Comparison of ENCODE assay signal across 25 cellular contexts in genomic region chr9:73042155-73042554, GRCh38.
A peak's percentile ranks its signal among the peaks of the same experiment; 100 is the strongest.
DNase-seq lines count a peak whose midpoint lies in the region; ATAC-seq and TF ChIP-seq lines count a peak whose summit lies in the region.
"Had no signal": no experiment of that assay in that cellular context is flagged by ENCODE, and none has a peak within 500 bp of the region (broad histone marks: within the 10 kb centered on the region; RNA-seq: fewer than 3 reads in every experiment).

No MANE protein-coding gene starts in this region.

- no peak overlapping the region for H2BK12ac ChIP-seq in trophoblast cell (ENCODE audit: low read length)

- H3K9ac ChIP-seq in trophoblast cell (ENCODE audit: low read length) (no peak overlapping the region), neural progenitor cell (no peak overlapping the region)

- CTCF ChIA-PET in CD4-positive, alpha-beta T cell (lab: Charles Lee), result interaction anchor here (0.7 kb wide), 1 partner anchor 994 kb away, joined by 4 read pairs; no protein-coding TSS in a partner anchor

- no peak overlapping the region for H4K12ac ChIP-seq in trophoblast cell (ENCODE audit: low read depth, low read length)

- H3K9me3 Mint-ChIP-seq in neural progenitor cell, result no peaks in the 10 kb centered on the region
- H3K9me3 Mint-ChIP-seq in CD4-positive, alpha-beta T cell, result no peaks in the 10 kb centered on the region
- H3K9me3 Mint-ChIP-seq: activated CD4-positive, alpha-beta memory T cell treated with anti-CD3 and anti-CD28 coated beads, Interleukin-2, amount 10 ng/mL, durations not matched to agents 7 days and 5 days; activated naive CD4-positive, alpha-beta T cell treated with anti-CD3 and anti-CD28 coated beads, Interleukin-2, amount 50 U/mL, for 24 hours; H9 had no signal

- WGBS in trophoblast cell (ENCODE audit: extremely low coverage, insufficient coverage, insufficient read length), result no CpG with 5 or more reads among the region's 1 CpG

- ATAC-seq in CD4-positive, alpha-beta T cell (ENCODE audit: poor library complexity), result no peak
- ATAC-seq: mucosa of descending colon, T-helper 17 cell had no signal

- H3K4me3 ChIP-seq in trophoblast cell (ENCODE audit: low read depth, low read length) (no peak overlapping the region), neural progenitor cell (no peak overlapping the region)
- H3K4me3 ChIP-seq: mucosa of descending colon, tibial nerve had no signal

- H3K79me2 ChIP-seq in trophoblast cell (ENCODE audit: control insufficient read depth, insufficient read depth, low read length, poor library complexity) (no peaks in the 10 kb centered on the region), neural progenitor cell (ENCODE audit: low read depth) (no peaks in the 10 kb centered on the region)

- H3K27me3 ChIP-seq in trophoblast cell (ENCODE audit: insufficient read depth, low read length) (no peaks in the 10 kb centered on the region), neural progenitor cell (no peaks in the 10 kb centered on the region)
- H3K27me3 ChIP-seq in CD4-positive, alpha-beta T cell (ENCODE audit: control insufficient read depth, insufficient read depth, low read length), result no peaks in the 10 kb centered on the region
- H3K27me3 ChIP-seq: neutrophil, tibial nerve had no signal

- H3K79me1 ChIP-seq in trophoblast cell (ENCODE audit: low read length), result no peaks in the 10 kb centered on the region

- no peaks in the 10 kb centered on the region for H3F3A ChIP-seq in neural progenitor cell (ENCODE audit: low read depth)

- H2BK5ac ChIP-seq in trophoblast cell (ENCODE audit: low read depth, low read length, poor library complexity), result no peak overlapping the region

- no peak overlapping the region for H2AK5ac ChIP-seq in trophoblast cell (ENCODE audit: low read length)

- no peak overlapping the region for H3K27ac Mint-ChIP-seq in neural progenitor cell
- no peak overlapping the region for H3K27ac Mint-ChIP-seq in CD4-positive, alpha-beta T cell
- H3K27ac Mint-ChIP-seq: activated CD4-positive, alpha-beta memory T cell treated with anti-CD3 and anti-CD28 coated beads, Interleukin-2, amount 10 ng/mL, durations not matched to agents 7 days and 5 days; activated naive CD4-positive, alpha-beta T cell treated with anti-CD3 and anti-CD28 coated beads, Interleukin-2, amount 50 U/mL, for 24 hours; T-helper 17 cell had no signal

- no peak overlapping the region for H4K91ac ChIP-seq in trophoblast cell (ENCODE audit: low read depth, low read length)

- H3K4me1 Mint-ChIP-seq in neural progenitor cell, result peaks cover 27% of the 10 kb centered on the region
- H3K4me1 Mint-ChIP-seq in CD4-positive, alpha-beta T cell (ENCODE audit: low read depth), result no peaks in the 10 kb centered on the region
- H3K4me1 Mint-ChIP-seq: activated CD4-positive, alpha-beta memory T cell treated with anti-CD3 and anti-CD28 coated beads, Interleukin-2, amount 10 ng/mL, durations not matched to agents 7 days and 5 days; activated naive CD4-positive, alpha-beta T cell treated with anti-CD3 and anti-CD28 coated beads, Interleukin-2, amount 50 U/mL, for 24 hours; T-helper 17 cell had no signal

- intact Hi-C loops in CD4-positive, alpha-beta T cell (cut with DNase I, micrococcal nuclease), result no loop called here

- no peak overlapping the region for H3K4me2 ChIP-seq in trophoblast cell (ENCODE audit: low read length)
- H3K4me2 ChIP-seq in neural progenitor cell, result no peak overlapping the region

- DNase-seq in COLO829 (ENCODE audit: low spot score) (peak; percentile 92), RPMI7951 (ENCODE audit: low read depth) (peak; percentile 25), fibroblast of peridontal ligament (ENCODE audit: extremely low read depth) (peak; percentile 18), myocyte (ENCODE audit: low read depth) (peak; percentile 58), trophoblast cell (no peak), neural progenitor cell (ENCODE audit: low spot score) (no peak), NCI-H1092 (lab: John Stamatoyannopoulos, UW) (no peak)
- no peak for DNase-seq in CD4-positive, alpha-beta T cell
- DNase-seq: activated CD4-positive, alpha-beta memory T cell treated with anti-CD3 and anti-CD28 coated beads, Interleukin-2, amount 10 ng/mL, durations not matched to agents 7 days and 5 days; activated T-cell treated with anti-CD3 and anti-CD28 coated beads, Interleukin-2, amount 50 U/mL, for 1 hour; H9; hypothalamus; left cardiac atrium; mucosa of descending colon; NCI-H1105 treated with DMSO at 0.1 percent for 48 hours; NCI-H2107; NCI-H526; retina; SHP77 treated with DMSO at 0.1 percent for 48 hours; stimulated activated naive CD4-positive, alpha-beta T cell treated with Interleukin-2 at 50 U/mL for 16 hours; T-helper 17 cell; WERI-Rb-1 had no signal

- H4K8ac ChIP-seq in trophoblast cell (ENCODE audit: low read depth, low read length), result no peak overlapping the region

- H3K36me3 ChIP-seq in trophoblast cell (ENCODE audit: control insufficient read depth in 1 of 2, insufficient read depth in 2 of 2, low read length in 2 of 2) (no peaks in the 10 kb centered on the region), neural progenitor cell (no peaks in the 10 kb centered on the region)
- H3K36me3 ChIP-seq: neutrophil, tibial nerve, WERI-Rb-1 had no signal

- H3K4me1 ChIP-seq in trophoblast cell (ENCODE audit: control insufficient read depth in 1 of 2, insufficient read depth in 2 of 2, low read length in 2 of 2) (peaks cover 7 to 11% of the 10 kb centered on the region in 2 experiments), neural progenitor cell (no peaks in the 10 kb centered on the region)

- H3K23ac ChIP-seq in trophoblast cell (ENCODE audit: low read length), result no peak overlapping the region

- H3K9me3 ChIP-seq in trophoblast cell (ENCODE audit: insufficient read depth, low read depth, low read length) (no peaks in the 10 kb centered on the region), neural progenitor cell (ENCODE audit: low read depth) (no peaks in the 10 kb centered on the region)
- no peaks in the 10 kb centered on the region for H3K9me3 ChIP-seq in CD4-positive, alpha-beta T cell (ENCODE audit: control insufficient read depth, low read length)
- H3K9me3 ChIP-seq: mucosa of descending colon, neutrophil, tibial nerve had no signal

- no peak overlapping the region for H3K14ac ChIP-seq in trophoblast cell (ENCODE audit: low read length)

- POLR2A ChIA-PET in CD4-positive, alpha-beta T cell (lab: Charles Lee), result no interaction called here

- no peak overlapping the region for H3K4me3 Mint-ChIP-seq in neural progenitor cell
- H3K4me3 Mint-ChIP-seq in CD4-positive, alpha-beta T cell, result no peak overlapping the region
- H3K4me3 Mint-ChIP-seq: activated CD4-positive, alpha-beta memory T cell treated with anti-CD3 and anti-CD28 coated beads, Interleukin-2, amount 10 ng/mL, durations not matched to agents 7 days and 5 days; activated naive CD4-positive, alpha-beta T cell treated with anti-CD3 and anti-CD28 coated beads, Interleukin-2, amount 50 U/mL, for 24 hours; H9; T-helper 17 cell had no signal

- no peak overlapping the region for H3K27ac ChIP-seq in trophoblast cell (ENCODE audit: low read depth, low read length)
- no peak overlapping the region for H3K27ac ChIP-seq in neural progenitor cell
- H3K27ac ChIP-seq in CD4-positive, alpha-beta T cell (ENCODE audit: low read depth, low read length), result no peak overlapping the region
- H3K27ac ChIP-seq: neutrophil, tibial nerve, WERI-Rb-1 had no signal

- H3K4ac ChIP-seq in trophoblast cell (ENCODE audit: low read depth, low read length), result no peak overlapping the region

- TF ChIP-seq CTCF in neural progenitor cell (IDR thresholded peaks at IDR 0.05), result no peak
- TF ChIP-seq CTCF in CD4-positive, alpha-beta T cell (IDR thresholded peaks at IDR 0.05), result no peak

- H2AFZ ChIP-seq in trophoblast cell (ENCODE audit: insufficient read depth, low read length, poor library complexity) (no peak overlapping the region), neural progenitor cell (replicated peaks) (no peak overlapping the region)

- H2BK120ac ChIP-seq in trophoblast cell (ENCODE audit: insufficient read depth, low read length, poor library complexity), result no peak overlapping the region

- H3K18ac ChIP-seq in trophoblast cell (ENCODE audit: low read length), result no peak overlapping the region

- H4K20me1 ChIP-seq in neural progenitor cell (ENCODE audit: low read depth), result no peaks in the 10 kb centered on the region

- no peaks in the 10 kb centered on the region for H3K27me3 Mint-ChIP-seq in neural progenitor cell (ENCODE audit: insufficient read depth, low read depth)
- H3K27me3 Mint-ChIP-seq in CD4-positive, alpha-beta T cell, result peaks cover 28% of the 10 kb centered on the region

- no peaks in the 10 kb centered on the region for H3K36me3 Mint-ChIP-seq in neural progenitor cell
- no peaks in the 10 kb centered on the region for H3K36me3 Mint-ChIP-seq in CD4-positive, alpha-beta T cell (ENCODE audit: low read depth)
- H3K36me3 Mint-ChIP-seq: activated naive CD4-positive, alpha-beta T cell treated with anti-CD3 and anti-CD28 coated beads, Interleukin-2, amount 50 U/mL, for 24 hours had no signal

Comparison
In these comparisons a context has a peak if more than half of its experiments do, and no peak if none do; other contexts are left out.
1. DNase-seq: peak in COLO829 (single experiment), RPMI7951 (single experiment), fibroblast of peridontal ligament (single experiment) and myocyte (single experiment); none in trophoblast cell (0 of 2), neural progenitor cell (single experiment), NCI-H1092 (single experiment) and CD4-positive, alpha-beta T cell (0 of 10).